ENCODE assay signal across 32 cellular contexts in the genomic region with DNA sequence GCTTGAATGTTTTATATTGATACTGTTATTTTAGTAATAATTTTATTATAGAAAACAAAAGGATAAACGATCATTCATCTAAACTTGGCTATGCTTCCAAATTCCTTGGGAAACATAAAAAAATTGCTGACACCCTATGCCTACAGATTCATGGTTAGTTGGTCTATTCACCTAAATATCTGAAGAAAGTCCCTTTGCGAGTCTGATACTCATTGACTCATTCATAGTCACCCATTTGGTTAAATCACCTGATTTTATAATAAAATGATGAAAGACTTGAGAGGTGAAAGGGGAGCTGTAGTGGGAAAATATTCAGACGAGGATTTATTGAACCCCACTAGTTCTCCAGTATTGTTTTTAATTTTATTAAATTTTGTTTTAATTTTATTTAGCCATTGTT.
"Had no signal": no experiment of that assay in that cellular context is flagged by ENCODE, and none has a peak within 500 bp of the region (broad histone marks: within the 10 kb centered on the region; RNA-seq: fewer than 3 reads in every experiment).

No MANE protein-coding gene starts in this region.

- H3K4me3 ChIP-seq: cardiac muscle cell, colonic mucosa, gastrocnemius medialis, heart left ventricle had no signal

- H3K9me3 ChIP-seq: colonic mucosa, gastrocnemius medialis, heart left ventricle had no signal

- DNase-seq: activated B cell treated with CpG ODN at 0.5 μM for 24 hours; activated CD4-positive, alpha-beta T cell treated with anti-CD3 and anti-CD28 coated beads for 1 hour; activated CD4-positive, alpha-beta T cell treated with anti-CD3 and anti-CD28 coated beads for 4 hours; activated CD4-positive, alpha-beta T cell treated with anti-CD3 and anti-CD28 coated beads, Interleukin-2, amount 10 ng/mL, durations not matched to agents 7 days and 5 days; activated CD4-positive, alpha-beta T cell treated with anti-CD3 and anti-CD28 coated beads, Interleukin-2, amount 50 U/mL, for 4 hours; activated CD8-positive, alpha-beta memory T cell treated with anti-CD3 and anti-CD28 coated beads for 24 hours; activated CD8-positive, alpha-beta T cell treated with anti-CD3 and anti-CD28 coated beads for 36 hours; activated effector memory CD4-positive, alpha-beta T cell treated with Interleukin-2 at 50 U/mL for 16 hours; activated gamma-delta T cell treated with Interleukin-2 at 50 U/mL for 16 hours; activated naive CD4-positive, alpha-beta T cell treated with anti-CD3 and anti-CD28 coated beads, Interleukin-2, amount 50 U/mL, for 16 hours; activated naive CD4-positive, alpha-beta T cell treated with Interleukin-2 at 50 U/mL for 16 hours; activated T-cell treated with anti-CD3 and anti-CD28 coated beads, Interleukin-2, amount 50 U/mL, for 4 hours; amniotic stem cell; anterior cingulate cortex; central memory CD4-positive, alpha-beta T cell; cerebellar nuclear complex; colonic mucosa; effector CD8-positive, alpha-beta T cell; foreskin fibroblast; gastrocnemius medialis; glutamatergic neuron; heart left ventricle; T-helper 1 cell; T-helper 17 cell; T1000; WERI-Rb-1 had no signal

- H3K27ac ChIP-seq: cardiac muscle cell, colonic mucosa, gastrocnemius medialis, heart left ventricle, WERI-Rb-1 had no signal

- H3K36me3 ChIP-seq: cardiac muscle cell, colonic mucosa, gastrocnemius medialis, heart left ventricle, WERI-Rb-1 had no signal

- ATAC-seq: activated CD8-positive, alpha-beta T cell treated with anti-CD3 and anti-CD28 coated beads for 36 hours; activated T-cell treated with anti-CD3 and anti-CD28 coated beads, Interleukin-2, amount 50 U/mL, for 4 hours; activated T-helper 17 cell treated with anti-CD3 and anti-CD28 coated beads, Interleukin-2, amount 50 U/mL, for 72 hours; esophagus mucosa; gastrocnemius medialis; heart left ventricle; T-helper 17 cell had no signal

- FAIRE-seq: astrocyte, endometrium, endothelial cell of umbilical vein had no signal

- H3K27me3 ChIP-seq: cardiac muscle cell, colonic mucosa, gastrocnemius medialis, heart left ventricle had no signal

- H3K4me1 ChIP-seq: colonic mucosa had no signal
